In genomic region chr15:45377630-45378148, GRCh38 we compare ENCODE assay signal across 9 cellular contexts. TPM values are rescaled to one million over a fixed set of nuclear protein-coding genes. Genes with fewer than 3 reads are reported as not detected.
DNase-seq lines count a peak whose midpoint lies in the region; ATAC-seq, FAIRE-seq and TF ChIP-seq lines count a peak whose summit lies in the region.
"Had no signal": no experiment of that assay in that cellular context is flagged by ENCODE, and none has a peak within 500 bp of the region (broad histone marks: within the 10 kb centered on the region; RNA-seq: fewer than 3 reads in every experiment).

No MANE protein-coding gene starts in this region.

- no peaks in the 10 kb centered on the region for H3K79me2 ChIP-seq in Karpas-422 (ENCODE audit: low read length)

- H3K27ac ChIP-seq in AG04450 (ENCODE audit: low read depth, low read length) (no peak overlapping the region), Karpas-422 (ENCODE audit: low read length) (no peak overlapping the region), kidney (ENCODE audit: low read depth in 2 of 2, low read length in 2 of 2) (peak overlapping the region; percentile 78 to 86), subcutaneous abdominal adipose tissue (ENCODE audit: low read depth, low read length) (peak overlapping the region; percentile 62)

- H3K27me3 ChIP-seq in AG04450 (ENCODE audit: control insufficient read depth, insufficient read depth, low read length) (peaks cover 59% of the 10 kb centered on the region), Karpas-422 (ENCODE audit: low read length) (no peaks in the 10 kb centered on the region), subcutaneous abdominal adipose tissue (ENCODE audit: control insufficient read depth in 5 of 5, insufficient read depth in 4 of 5, low read length in 5 of 5) (peaks cover 0 to 16% (median 4%) of the 10 kb centered on the region in 5 donors)

- ATAC-seq in GM18909 (IDR thresholded peaks at IDR 0.05; ENCODE audit: poor library complexity, unreplicated experiment): peak; percentile 35
- ATAC-seq: HCT116 had no signal

- H3K9me3 Mint-ChIP-seq in brain: peaks cover 0 to 13% (median 2%) of the 10 kb centered on the region in 5 experiments

- DNase-seq in AG04450 (ENCODE audit: low read depth, low spot score): no peak
- no peak for DNase-seq in Karpas-422
- DNase-seq in kidney: peak; percentile 72
- no peak for DNase-seq in H4 (ENCODE audit: low spot score)
- DNase-seq in stimulated activated CD4-positive, alpha-beta T cell treated with anti-CD3 and anti-CD28 coated beads, Interleukin-12 subunit alpha, Interleukin-12 subunit beta, amount 100 ng/mL, for 4 hours: no peak

- CTCF ChIA-PET in AG04450 (lab: Charles Lee): interaction anchor here (0.6 to 2.5 kb wide), 3 partner anchors 9 to 214 kb away, joined by 3 to 8 read pairs (median 3); no protein-coding TSS in a partner anchor

- peak overlapping the region; percentile 26 to 94 (median 91) for H3K4me3 Mint-ChIP-seq in brain

- H3K9me2 ChIP-seq in Karpas-422 (replicated peaks; ENCODE audit: insufficient read depth, low read length): no peaks in the 10 kb centered on the region

- H3K36me3 Mint-ChIP-seq in brain: peaks cover 27% of the 10 kb centered on the region

- intact Hi-C loops in kidney (cut with DNase I): no loop called here

- H3K27ac Mint-ChIP-seq in brain: peak overlapping the region; percentile 14 to 94 (median 82)

- H3K4me1 Mint-ChIP-seq in brain: peaks cover 61% of the 10 kb centered on the region

- POLR2A ChIA-PET in AG04450 (lab: Yijun Ruan, JAX): no interaction called here

- H3K4me2 ChIP-seq in Karpas-422 (ENCODE audit: low read depth, low read length, poor library complexity, severe bottlenecking): peak overlapping the region; percentile 77

- H3K9me3 ChIP-seq in AG04450 (ENCODE audit: control insufficient read depth, insufficient read depth, low read length) (no peaks in the 10 kb centered on the region), Karpas-422 (ENCODE audit: low read length) (no peaks in the 10 kb centered on the region), kidney (ENCODE audit: control insufficient read depth in 1 of 2, low read length in 2 of 2) (no peaks in the 10 kb centered on the region), subcutaneous abdominal adipose tissue (ENCODE audit: control insufficient read depth in 5 of 5, low read length in 5 of 5) (no peaks in the 10 kb centered on the region)

- H2AFZ ChIP-seq in Karpas-422 (ENCODE audit: low read length): peak overlapping the region; percentile 95; the same call in 1 of the 2 replicates

- H3K36me3 ChIP-seq in Karpas-422 (ENCODE audit: insufficient read depth, low read length): no peaks in the 10 kb centered on the region
- H3K36me3 ChIP-seq in kidney (ENCODE audit: control insufficient read depth in 1 of 2, insufficient read depth in 2 of 2, low read length in 2 of 2): no peaks in the 10 kb centered on the region
- H3K36me3 ChIP-seq in subcutaneous abdominal adipose tissue (ENCODE audit: control insufficient read depth in 5 of 5, insufficient read depth in 5 of 5, low read length in 5 of 5): peaks cover 0 to 5% (median 0%) of the 10 kb centered on the region in 5 donors

- no peaks in the 10 kb centered on the region for H4K20me1 ChIP-seq in Karpas-422 (ENCODE audit: insufficient read depth, low read depth, low read length)

- peak overlapping the region; percentile 67 for H3K9ac ChIP-seq in Karpas-422 (ENCODE audit: low read length)
- peak overlapping the region; percentile 69 to 89 for H3K9ac ChIP-seq in kidney (ENCODE audit: low read length in 2 of 2)
- peak overlapping the region; percentile 27 to 81 (median 68) for H3K9ac ChIP-seq in subcutaneous abdominal adipose tissue (ENCODE audit: low read length in 5 of 5)

- H3K4me1 ChIP-seq in Karpas-422 (ENCODE audit: low read length) (peaks cover 18% of the 10 kb centered on the region), kidney (ENCODE audit: control insufficient read depth in 1 of 2, insufficient read depth in 1 of 2, low read depth in 1 of 2, low read length in 2 of 2) (peaks cover 0 to 3% of the 10 kb centered on the region in 2 donors), subcutaneous abdominal adipose tissue (ENCODE audit: control insufficient read depth in 5 of 5, insufficient read depth in 5 of 5, low read length in 5 of 5) (peaks cover 3 to 31% (median 27%) of the 10 kb centered on the region in 5 donors)

- peaks cover 22% of the 10 kb centered on the region for H3K27me3 Mint-ChIP-seq in brain

- H3K4me3 ChIP-seq in AG04450 (ENCODE audit: low read depth, low read length): peak overlapping the region; percentile 52
- H3K4me3 ChIP-seq in Karpas-422 (ENCODE audit: low read length): peak overlapping the region; percentile 65
- H3K4me3 ChIP-seq in kidney (ENCODE audit: low read length in 2 of 2): peak overlapping the region; percentile 75 to 83
- peak overlapping the region; percentile 73 to 84 (median 77) for H3K4me3 ChIP-seq in subcutaneous abdominal adipose tissue (ENCODE audit: low read depth in 1 of 5, low read length in 5 of 5)

- TF ChIP-seq CTCF in AG04450 (IDR thresholded peaks at IDR 0.05; ENCODE audit: low read depth, low read length) (no peak), brain (conservative IDR thresholded peaks at IDR 0.05) (no peak), kidney (IDR thresholded peaks at IDR 0.05; ENCODE audit: borderline replicate concordance, extremely low read depth, insufficient read depth) (no peak)

- no peak for FAIRE-seq in kidney (lab: Jason Lieb, UNC)

RNA-seq across cellular contexts. Expression of gene GATM, which starts 0.7 kb away (rescaled TPM):
- 0.07 and 0.10 TPM in 2 replicates for polyA plus RNA-seq in AG04450 (2011; rRNA removed)
- polyA minus RNA-seq in AG04450 (2011; rRNA and poly(A)+ RNA removed): 0.52 and 0.55 TPM in 2 replicates
- total RNA-seq in Karpas-422 (2014; rRNA removed; shearing (Covaris generic); ENCODE audit: low replicate concordance): 13.7 and 29.0 TPM in 2 replicates
- polyA plus RNA-seq in brain (ENCODE audit: insufficient read depth, low read depth, low replicate concordance): 58.9 TPM
- 79.5 TPM for total RNA-seq in kidney
- 421 TPM for polyA plus RNA-seq in kidney (ENCODE audit: insufficient read depth, low read depth, low replicate concordance)
- total RNA-seq in H4 (2014; rRNA removed; shearing (Covaris generic)): 0.78 and 1.2 TPM in 2 replicates

Comparison
In these comparisons a context has a peak if more than half of its experiments do, and no peak if none do; other contexts are left out.
1. H3K27ac ChIP-seq: peak in kidney (2 of 2) and subcutaneous abdominal adipose tissue (single experiment); none in AG04450 (single experiment) and Karpas-422 (single experiment).
2. Peak in every context shown above with its lines, with median percentiles within 50 percentile points of each other: H3K4me3 ChIP-seq and H3K9ac ChIP-seq.